ENCODE assay signal across 16 cellular contexts in the genomic region with DNA sequence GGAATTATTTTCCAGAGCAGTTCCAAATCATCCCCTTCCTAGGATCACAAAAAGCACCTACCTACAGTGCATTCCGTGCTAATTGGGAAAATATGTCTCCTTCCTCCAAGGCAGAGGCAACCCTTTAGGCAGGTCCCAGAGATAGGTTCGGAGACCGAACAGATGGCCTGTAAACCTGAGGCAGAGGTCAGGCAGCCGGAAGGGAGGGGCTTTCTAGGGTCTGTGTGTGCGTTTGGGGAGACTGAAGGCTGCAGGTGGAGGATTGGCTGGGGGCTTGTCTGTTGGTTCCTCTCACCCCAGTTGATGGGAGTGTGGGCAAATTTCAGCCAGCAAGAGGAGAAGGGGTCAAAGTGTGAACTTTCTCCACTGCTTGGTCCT. TPM values are rescaled to one million over a fixed set of nuclear protein-coding genes. Genes with fewer than 3 reads are reported as not detected.
DNase-seq lines count a peak whose midpoint lies in the region; ATAC-seq and TF ChIP-seq lines count a peak whose summit lies in the region.
"Had no signal": no experiment of that assay in that cellular context is flagged by ENCODE, and none has a peak within 500 bp of the region (broad histone marks: within the 10 kb centered on the region; RNA-seq: fewer than 3 reads in every experiment).

No MANE protein-coding gene starts in this region.

- POLR2A ChIA-PET in CD8-positive, alpha-beta memory T cell (lab: Charles Lee): no interaction called here
- POLR2A ChIA-PET in RWPE1 (lab: Yijun Ruan, JAX; ENCODE audit: low non-redundant PET): no interaction called here

- ATAC-seq in HG03196 (IDR thresholded peaks at IDR 0.05; ENCODE audit: unreplicated experiment): no peak
- ATAC-seq: Panc1 had no signal

- H3K9me3 ChIP-seq in CD8-positive, alpha-beta memory T cell (ENCODE audit: low read length): no peaks in the 10 kb centered on the region
- no peaks in the 10 kb centered on the region for H3K9me3 ChIP-seq in iPS-20b (ENCODE audit: insufficient read depth, low read depth, low read length)
- H3K9me3 ChIP-seq: thyroid gland had no signal

- H3K27ac ChIP-seq in CD8-positive, alpha-beta memory T cell (ENCODE audit: low read depth, low read length): peak overlapping the region; percentile 69
- H3K27ac ChIP-seq in RWPE1 (peak overlapping the region; percentile 20), iPS-20b (ENCODE audit: low read length) (no peak overlapping the region)
- H3K27ac ChIP-seq: thyroid gland had no signal

- no peak overlapping the region for H3K9ac ChIP-seq in iPS-20b (ENCODE audit: low read depth, low read length)

- no peak for TF ChIP-seq CTCF in RWPE1 (conservative IDR thresholded peaks at IDR 0.05; ENCODE audit: low read depth)

- H3K4me3 ChIP-seq in CD8-positive, alpha-beta memory T cell (ENCODE audit: low read length): no peak overlapping the region
- peak overlapping the region; percentile 63; the same call in 1 of the 2 replicates for H3K4me3 ChIP-seq in iPS-20b (ENCODE audit: low read length)
- H3K4me3 ChIP-seq: thyroid gland had no signal

- CTCF ChIA-PET in CD8-positive, alpha-beta memory T cell (lab: Charles Lee): no interaction called here
- CTCF ChIA-PET in RWPE1 (lab: Yijun Ruan, JAX): no interaction called here

- no peaks in the 10 kb centered on the region for H3K27me3 Mint-ChIP-seq in CD8-positive, alpha-beta memory T cell
- H3K27me3 Mint-ChIP-seq: activated B cell treated with CpG ODN at 0.5 μM for 24 hours; activated naive CD8-positive, alpha-beta T cell treated with anti-CD3 and anti-CD28 coated beads for 36 hours had no signal

- peaks cover 12% of the 10 kb centered on the region for H3K36me3 ChIP-seq in CD8-positive, alpha-beta memory T cell (ENCODE audit: insufficient read depth, low read length)
- no peaks in the 10 kb centered on the region for H3K36me3 ChIP-seq in iPS-20b (ENCODE audit: insufficient read depth, low read depth, low read length)
- H3K36me3 ChIP-seq: thyroid gland had no signal

- H3K27me3 ChIP-seq in CD8-positive, alpha-beta memory T cell (ENCODE audit: insufficient read depth, low read length, poor library complexity, severe bottlenecking): no peaks in the 10 kb centered on the region
- peaks cover 84% of the 10 kb centered on the region for H3K27me3 ChIP-seq in iPS-20b (ENCODE audit: insufficient read depth, low read length)

- DNase-seq in CD8-positive, alpha-beta memory T cell: no peak
- DNase-seq in RWPE1 (ENCODE audit: low spot score) (no peak), DMS53 treated with DMSO at 0.1 percent for 48 hours (lab: John Stamatoyannopoulos, UW; ENCODE audit: unreplicated experiment) (no peak), NCI-H446 (lab: John Stamatoyannopoulos, UW) (no peak)
- DNase-seq: activated B cell treated with CpG ODN at 0.5 μM for 24 hours; activated naive CD8-positive, alpha-beta T cell treated with anti-CD3 and anti-CD28 coated beads for 36 hours; central memory CD4-positive, alpha-beta T cell; COR-L47; NCI-H510A had no signal

- H3K27ac Mint-ChIP-seq in CD8-positive, alpha-beta memory T cell: no peak overlapping the region
- H3K27ac Mint-ChIP-seq: activated B cell treated with CpG ODN at 0.5 μM for 24 hours had no signal

- no peak overlapping the region for H3K4me3 Mint-ChIP-seq in CD8-positive, alpha-beta memory T cell
- H3K4me3 Mint-ChIP-seq: activated B cell treated with CpG ODN at 0.5 μM for 24 hours; activated naive CD8-positive, alpha-beta T cell treated with anti-CD3 and anti-CD28 coated beads for 36 hours had no signal

- H3K4me1 ChIP-seq in CD8-positive, alpha-beta memory T cell (ENCODE audit: insufficient read depth, low read length): peaks cover 32% of the 10 kb centered on the region
- peaks cover 13% of the 10 kb centered on the region; the same call in 1 of the 2 replicates for H3K4me1 ChIP-seq in iPS-20b (ENCODE audit: insufficient read depth, low read length)

- no peaks in the 10 kb centered on the region for H3K9me3 Mint-ChIP-seq in CD8-positive, alpha-beta memory T cell
- H3K9me3 Mint-ChIP-seq: activated B cell treated with CpG ODN at 0.5 μM for 24 hours; activated naive CD8-positive, alpha-beta T cell treated with anti-CD3 and anti-CD28 coated beads for 36 hours had no signal

- peaks cover 0 to 27% (median 0%) of the 10 kb centered on the region in 3 donors for H3K36me3 Mint-ChIP-seq in CD8-positive, alpha-beta memory T cell

- H3K4me1 Mint-ChIP-seq in CD8-positive, alpha-beta memory T cell: peaks cover 20 to 33% (median 23%) of the 10 kb centered on the region in 3 donors

RNA-seq across cellular contexts. Expression of a gene that starts 7.1 kb away (rescaled TPM):
- 10 to 100 TPM; 93.8 to 97.6 TPM for total RNA-seq in CD8-positive, alpha-beta memory T cell
- polyA plus RNA-seq in CD8-positive, alpha-beta memory T cell: 8.3 TPM

RNA-seq across cellular contexts. Expression of a gene that starts 19.0 kb away (rescaled TPM):
- 10 to 100 TPM; 85.8 to 91.3 TPM for total RNA-seq in CD8-positive, alpha-beta memory T cell
- 11.0 TPM for polyA plus RNA-seq in CD8-positive, alpha-beta memory T cell

RNA-seq across cellular contexts. Expression of a gene that starts 28.5 kb away (rescaled TPM):
- under 1 TPM; 0.68 to 0.80 TPM for total RNA-seq in CD8-positive, alpha-beta memory T cell
- not detected for polyA plus RNA-seq in CD8-positive, alpha-beta memory T cell

RNA-seq across cellular contexts. Expression of a gene that starts 53.4 kb away (rescaled TPM):
- total RNA-seq in CD8-positive, alpha-beta memory T cell: 1 to 10 TPM; 5.8 to 6.3 TPM
- polyA plus RNA-seq in CD8-positive, alpha-beta memory T cell: 2.7 TPM

RNA-seq across cellular contexts. Expression of a gene that starts 57.8 kb away (rescaled TPM):
- total RNA-seq in CD8-positive, alpha-beta memory T cell: not detected
- not detected for polyA plus RNA-seq in CD8-positive, alpha-beta memory T cell
- total RNA-seq: activated B cell treated with CpG ODN at 0.5 μM for 24 hours; activated naive CD8-positive, alpha-beta T cell treated with anti-CD3 and anti-CD28 coated beads for 36 hours; H4; pulmonary artery endothelial cell had no signal
- polyA plus RNA-seq: AG04450 had no signal
